ENCODE assay signal across 17 cellular contexts in genomic region chr11:97893612-97894011, GRCh38.
"Had no signal": no experiment of that assay in that cellular context is flagged by ENCODE, and none has a peak within 500 bp of the region (broad histone marks: within the 10 kb centered on the region; RNA-seq: fewer than 3 reads in every experiment).

No MANE protein-coding gene starts in this region.

- DNase-seq: activated CD4-positive, alpha-beta T cell treated with anti-CD3 and anti-CD28 coated beads, Interleukin-2, amount 50 U/mL, for 4 hours; activated CD4-positive, CD25-positive, alpha-beta regulatory T cell treated with anti-CD3 and anti-CD28 coated beads, Interleukin-2, amount 50 U/mL, for 72 hours; activated effector memory CD4-positive, alpha-beta T cell treated with Interleukin-2 at 50 U/mL for 16 hours; activated T-cell treated with anti-CD3 and anti-CD28 coated beads, Interleukin-2, amount 50 U/mL, for 1 hour; amniotic stem cell; body of pancreas; central memory CD4-positive, alpha-beta T cell; cortex of kidney; effector CD8-positive, alpha-beta T cell; heart right ventricle; islet precursor cell; mammary epithelial cell; psoas muscle; stimulated activated CD4-positive, alpha-beta T cell treated with anti-CD3 and anti-CD28 coated beads, Interleukin-2, amount 100 ng/mL, for 24 hours; stimulated activated naive CD4-positive, alpha-beta T cell had no signal

- ATAC-seq: body of pancreas, heart right ventricle, left lobe of liver, psoas muscle, sciatic nerve had no signal
